ENCODE assay signal across 11 cellular contexts in the genomic region with DNA sequence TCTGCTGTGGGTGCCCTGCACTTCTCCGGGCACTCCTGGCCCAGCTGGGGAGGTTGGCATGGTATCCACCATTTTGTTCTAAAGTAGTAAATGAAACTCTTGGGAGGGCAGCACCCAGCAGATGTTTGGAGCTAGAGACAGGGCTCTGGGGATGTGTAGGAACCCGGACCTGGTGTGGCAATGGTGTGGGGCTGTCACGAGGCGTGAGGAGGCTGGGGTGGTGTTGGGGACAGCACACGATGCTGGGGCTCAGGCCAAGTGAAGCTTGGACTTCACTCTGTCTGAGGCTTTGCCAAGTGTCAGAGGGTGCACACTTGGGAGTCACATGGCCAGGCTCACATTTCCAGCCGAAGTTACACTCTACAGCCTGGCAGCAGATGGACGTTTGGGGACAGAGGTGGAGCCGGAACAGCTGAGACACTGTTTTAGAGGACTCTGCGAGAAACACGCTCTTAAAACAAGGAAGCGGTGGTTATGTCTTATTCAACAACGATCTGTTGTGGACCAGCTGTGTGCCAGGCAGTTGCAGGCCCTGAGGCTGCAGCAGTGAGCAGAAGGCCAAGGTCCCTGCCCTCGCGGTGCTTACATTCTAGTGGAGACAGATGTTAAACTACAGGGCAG.
DNase-seq lines count a peak whose midpoint lies in the region; ATAC-seq and TF ChIP-seq lines count a peak whose summit lies in the region.
"Had no signal": no experiment of that assay in that cellular context is flagged by ENCODE, and none has a peak within 500 bp of the region (broad histone marks: within the 10 kb centered on the region; RNA-seq: fewer than 3 reads in every experiment).

No MANE protein-coding gene starts in this region.

- peak overlapping the region; percentile 88 for H3K27ac Mint-ChIP-seq in stimulated activated naive B cell treated with anti-CD40 and anti-IgM and Interleukin-4, amounts not matched to agents 10 μg/mL and 1 μg/mL and 100 μg/mL, for 72 hours
- H3K27ac Mint-ChIP-seq in activated CD8-positive, alpha-beta T cell treated with anti-CD3 and anti-CD28 coated beads, Interleukin-2, amount 10 ng/mL, durations not matched to agents 7 days and 5 days = no peak overlapping the region

- no peak overlapping the region for H4K5ac ChIP-seq in IMR-90 (ENCODE audit: low read depth, low read length)

- peaks cover 37 to 80% of the 10 kb centered on the region in 2 donors for H3K4me1 Mint-ChIP-seq in stimulated activated naive B cell treated with anti-CD40 and anti-IgM and Interleukin-4, amounts not matched to agents 10 μg/mL and 1 μg/mL and 100 μg/mL, for 72 hours
- H3K4me1 Mint-ChIP-seq in activated CD8-positive, alpha-beta T cell treated with anti-CD3 and anti-CD28 coated beads, Interleukin-2, amount 10 ng/mL, durations not matched to agents 7 days and 5 days (ENCODE audit: low read depth) = no peaks in the 10 kb centered on the region

- no peak overlapping the region for H3K18ac ChIP-seq in IMR-90 (ENCODE audit: low read depth, low read length)

- peaks cover 13% of the 10 kb centered on the region for H3K9me1 ChIP-seq in IMR-90 (ENCODE audit: insufficient read depth, low read length)

- H3K36me3 Mint-ChIP-seq in stimulated activated naive B cell treated with anti-CD40 and anti-IgM and Interleukin-4, amounts not matched to agents 10 μg/mL and 1 μg/mL and 100 μg/mL, for 72 hours = peaks cover 12 to 16% of the 10 kb centered on the region in 2 donors
- no peaks in the 10 kb centered on the region for H3K36me3 Mint-ChIP-seq in activated CD8-positive, alpha-beta T cell treated with anti-CD3 and anti-CD28 coated beads, Interleukin-2, amount 10 ng/mL, durations not matched to agents 7 days and 5 days (ENCODE audit: low read depth)

- no peak; the same call in 1 of the 2 replicates for ATAC-seq in IMR-90 (ENCODE audit: low read depth)
- ATAC-seq in lung (ENCODE audit: insufficient read depth, low FRiP score) = peak; percentile 38
- peak; percentile 14 to 40 for ATAC-seq in stimulated activated naive B cell treated with anti-CD40 and anti-IgM and Interleukin-4, amounts not matched to agents 10 μg/mL and 1 μg/mL and 100 μg/mL, for 72 hours (replicated peaks)
- no peak for ATAC-seq in activated CD8-positive, alpha-beta T cell treated with anti-CD3 and anti-CD28 coated beads, Interleukin-2, amount 10 ng/mL, durations not matched to agents 7 days and 5 days
- no peak for ATAC-seq in GM21528 (IDR thresholded peaks at IDR 0.05; ENCODE audit: low FRiP score, unreplicated experiment)
- no peak for ATAC-seq in HG02938 (IDR thresholded peaks at IDR 0.05; ENCODE audit: unreplicated experiment)

- no peak overlapping the region for H3K27ac ChIP-seq in IMR-90 (ENCODE audit: insufficient read depth, low read length)
- H3K27ac ChIP-seq in duodenal mucosa (ENCODE audit: low read depth, low read length) = peak overlapping the region; percentile 22
- H3K27ac ChIP-seq in lung (ENCODE audit: low read depth in 1 of 2, low read length in 1 of 2) = peak overlapping the region in 1 of 2 donors; percentile 95

- H3K9me3 ChIP-seq in IMR-90 (ENCODE audit: control insufficient read depth, insufficient read depth, low read length) (peaks cover 2% of the 10 kb centered on the region), duodenal mucosa (ENCODE audit: control insufficient read depth in 1 of 2, low read length in 2 of 2) (no peaks in the 10 kb centered on the region), lung (ENCODE audit: control insufficient read depth in 2 of 2, insufficient read depth in 1 of 2, low read length in 1 of 2) (no peaks in the 10 kb centered on the region)
- H3K9me3 ChIP-seq: SK-N-SH had no signal

- H4K8ac ChIP-seq in IMR-90 (ENCODE audit: low read depth in 2 of 2, low read length in 2 of 2) = peak overlapping the region; percentile 29 to 38; a peak in 2 of 4 replicates

- TF ChIP-seq CTCF in IMR-90 (conservative IDR thresholded peaks at IDR 0.05; ENCODE audit: low read depth, low read length) (no peak), lung (IDR thresholded peaks at IDR 0.05; ENCODE audit: control extremely low read depth, extremely low read depth) (no peak)

- peak overlapping the region; percentile 43 to 55 for H3K4me3 Mint-ChIP-seq in stimulated activated naive B cell treated with anti-CD40 and anti-IgM and Interleukin-4, amounts not matched to agents 10 μg/mL and 1 μg/mL and 100 μg/mL, for 72 hours
- H3K4me3 Mint-ChIP-seq in activated CD8-positive, alpha-beta T cell treated with anti-CD3 and anti-CD28 coated beads, Interleukin-2, amount 10 ng/mL, durations not matched to agents 7 days and 5 days = no peak overlapping the region

- peaks cover 3 to 4% of the 10 kb centered on the region in 2 donors for H3K9me3 Mint-ChIP-seq in stimulated activated naive B cell treated with anti-CD40 and anti-IgM and Interleukin-4, amounts not matched to agents 10 μg/mL and 1 μg/mL and 100 μg/mL, for 72 hours
- H3K9me3 Mint-ChIP-seq in activated CD8-positive, alpha-beta T cell treated with anti-CD3 and anti-CD28 coated beads, Interleukin-2, amount 10 ng/mL, durations not matched to agents 7 days and 5 days (ENCODE audit: insufficient read depth) = no peaks in the 10 kb centered on the region

- H3K79me1 ChIP-seq in IMR-90 (ENCODE audit: low read depth in 1 of 2, low read length in 2 of 2) = peaks cover 35 to 72% of the 10 kb centered on the region in 2 experiments

- no peak overlapping the region; the same call in 2 of the 3 replicates for H2BK15ac ChIP-seq in IMR-90 (ENCODE audit: low read depth, low read length)

- BruUV-seq in IMR-90 (replicated peaks; lab: Mats Ljungman, UMichigan) = no TSS peak

- H2AK9ac ChIP-seq in IMR-90 (replicated peaks; ENCODE audit: low read depth, low read length, poor library complexity) = peak overlapping the region; percentile 8

- 67% methylated on average over 8 of the region's 14 CpGs; no CpG with 5 or more reads in 1 of the 2 experiments for WGBS in IMR-90 (ENCODE audit: extremely low coverage in 2 of 2, insufficient read length in 1 of 2), 2 experiments
- 72 to 75% methylated on average over 14 of the region's 14 CpGs for WGBS in lung, 2 donors

- in situ Hi-C loops in IMR-90 (cut with MboI; ENCODE audit: low sequenced_read_pairs) = no loop called here

- H3K27me3 ChIP-seq in IMR-90 (ENCODE audit: control insufficient read depth, insufficient read depth, low read length) (no peaks in the 10 kb centered on the region), duodenal mucosa (ENCODE audit: control insufficient read depth in 1 of 2, insufficient read depth in 2 of 2, low read length in 2 of 2) (no peaks in the 10 kb centered on the region), lung (ENCODE audit: control insufficient read depth, insufficient read depth) (no peaks in the 10 kb centered on the region)

- H3K9ac ChIP-seq in IMR-90 (ENCODE audit: low read depth, low read length) (no peak overlapping the region), duodenal mucosa (ENCODE audit: low read depth in 1 of 2, low read length in 2 of 2) (no peak overlapping the region)
- H3K9ac ChIP-seq: SK-N-SH had no signal

- H3K4me1 ChIP-seq in IMR-90 (ENCODE audit: control insufficient read depth, insufficient read depth, low read length) = peaks cover 19% of the 10 kb centered on the region
- H3K4me1 ChIP-seq in duodenal mucosa (ENCODE audit: control insufficient read depth in 1 of 2, insufficient read depth in 2 of 2, low read length in 2 of 2) = peaks cover 26 to 37% of the 10 kb centered on the region in 2 donors
- peaks cover 13 to 24% of the 10 kb centered on the region in 2 donors for H3K4me1 ChIP-seq in lung (ENCODE audit: control insufficient read depth in 2 of 2, insufficient read depth in 2 of 2, low read length in 2 of 2)

- no peaks in the 10 kb centered on the region for H3K27me3 Mint-ChIP-seq in stimulated activated naive B cell treated with anti-CD40 and anti-IgM and Interleukin-4, amounts not matched to agents 10 μg/mL and 1 μg/mL and 100 μg/mL, for 72 hours
- H3K27me3 Mint-ChIP-seq in activated CD8-positive, alpha-beta T cell treated with anti-CD3 and anti-CD28 coated beads, Interleukin-2, amount 10 ng/mL, durations not matched to agents 7 days and 5 days (ENCODE audit: low read depth) = no peaks in the 10 kb centered on the region

- peak overlapping the region; percentile 82; the same call in 1 of the 2 replicates for H2AK5ac ChIP-seq in IMR-90 (ENCODE audit: low read depth, low read length)

- H3K4me3 ChIP-seq in IMR-90 (ENCODE audit: insufficient read depth, low read depth, low read length) (no peak overlapping the region), duodenal mucosa (ENCODE audit: low read depth in 1 of 2, low read length in 2 of 2) (no peak overlapping the region), lung (no peak overlapping the region)

- peak overlapping the region; percentile 44; the same call in 1 of the 2 replicates for H4K91ac ChIP-seq in IMR-90 (ENCODE audit: insufficient read depth, low read depth, low read length)

- DNase-seq in IMR-90 (no peak), lung (ENCODE audit: low spot score) (no peak), GF-D8 (lab: John Stamatoyannopoulos, UW) (no peak)
- DNase-seq in stimulated activated naive B cell treated with anti-CD40 and anti-IgM and Interleukin-4, amounts not matched to agents 10 μg/mL and 1 μg/mL and 100 μg/mL, for 72 hours = no peak
- no peak for DNase-seq in activated CD8-positive, alpha-beta T cell treated with anti-CD3 and anti-CD28 coated beads, Interleukin-2, amount 10 ng/mL, durations not matched to agents 7 days and 5 days
- DNase-seq: HCEC 1CT, NCI-H1694, SK-N-SH had no signal

- CTCF ChIA-PET in IMR-90 (lab: Yijun Ruan, JAX) = no interaction called here
- CTCF ChIA-PET in activated CD8-positive, alpha-beta T cell treated with anti-CD3 and anti-CD28 coated beads, Interleukin-2, amount 10 ng/mL, durations not matched to agents 7 days and 5 days (lab: Charles Lee) = no interaction called here

- H3K56ac ChIP-seq in IMR-90 (ENCODE audit: extremely low read depth, insufficient read depth, low read length) = no peak overlapping the region

- no peak overlapping the region for H2BK5ac ChIP-seq in IMR-90 (ENCODE audit: low read depth, low read length, poor library complexity, severe bottlenecking)

- H3K14ac ChIP-seq in IMR-90 (replicated peaks; ENCODE audit: low read depth, low read length) = peak overlapping the region; percentile 74

- no peak overlapping the region; the same call in 1 of the 2 replicates for H2BK120ac ChIP-seq in IMR-90 (ENCODE audit: low read depth, low read length)

- TF ChIP-seq POLR2A in IMR-90 (IDR thresholded peaks at IDR 0.05; ENCODE audit: low read depth, low read length) = no peak

- peak overlapping the region; percentile 66 for H2AFZ ChIP-seq in IMR-90 (replicated peaks; ENCODE audit: low read length, poor library complexity)

- POLR2A ChIA-PET in IMR-90 (lab: Charles Lee; ENCODE audit: unreplicated experiment) = no interaction called here
- POLR2A ChIA-PET in activated CD8-positive, alpha-beta T cell treated with anti-CD3 and anti-CD28 coated beads, Interleukin-2, amount 10 ng/mL, durations not matched to agents 7 days and 5 days (lab: Charles Lee) = no interaction called here

- peaks cover 2% of the 10 kb centered on the region for H4K20me1 ChIP-seq in IMR-90 (ENCODE audit: insufficient read depth, low read length)

- no peak overlapping the region for H3K4me2 ChIP-seq in IMR-90 (ENCODE audit: low read depth, low read length)
- H3K4me2 ChIP-seq: SK-N-SH had no signal

- peak overlapping the region; percentile 97 for H3K23ac ChIP-seq in IMR-90 (ENCODE audit: low read depth, low read length)

- TF ChIP-seq RAD21 in IMR-90 (IDR thresholded peaks at IDR 0.05; ENCODE audit: low read length) = no peak

- H3K4ac ChIP-seq in IMR-90 (ENCODE audit: low read depth, low read length) = peak overlapping the region; percentile 77

- H3K36me3 ChIP-seq in IMR-90 (ENCODE audit: control insufficient read depth, insufficient read depth, low read length) (no peaks in the 10 kb centered on the region), duodenal mucosa (ENCODE audit: control insufficient read depth in 1 of 2, insufficient read depth in 2 of 2, low read length in 2 of 2) (no peaks in the 10 kb centered on the region), lung (ENCODE audit: control insufficient read depth in 2 of 2, insufficient read depth in 2 of 2, low read length in 2 of 2) (no peaks in the 10 kb centered on the region)

- dilution Hi-C loops in IMR-90 (cut with HindIII; ENCODE audit: low sequenced_read_pairs, unreplicated experiment) = no loop called here

- H2BK20ac ChIP-seq in IMR-90 (ENCODE audit: low read depth, low read length) = no peak overlapping the region

- intact Hi-C loops in IMR-90 (cut with micrococcal nuclease) = no loop called here

Comparison
In these comparisons a context has a peak if more than half of its experiments do, and no peak if none do; other contexts are left out.
1. ATAC-seq: peak in lung (single experiment) and stimulated activated naive B cell treated with anti-CD40 and anti-IgM and Interleukin-4, amounts not matched to agents 10 μg/mL and 1 μg/mL and 100 μg/mL, for 72 hours (2 of 2); none in IMR-90 (single experiment), activated CD8-positive, alpha-beta T cell treated with anti-CD3 and anti-CD28 coated beads, Interleukin-2, amount 10 ng/mL, durations not matched to agents 7 days and 5 days (single experiment), GM21528 (single experiment) and HG02938 (single experiment).